In the genomic region with DNA sequence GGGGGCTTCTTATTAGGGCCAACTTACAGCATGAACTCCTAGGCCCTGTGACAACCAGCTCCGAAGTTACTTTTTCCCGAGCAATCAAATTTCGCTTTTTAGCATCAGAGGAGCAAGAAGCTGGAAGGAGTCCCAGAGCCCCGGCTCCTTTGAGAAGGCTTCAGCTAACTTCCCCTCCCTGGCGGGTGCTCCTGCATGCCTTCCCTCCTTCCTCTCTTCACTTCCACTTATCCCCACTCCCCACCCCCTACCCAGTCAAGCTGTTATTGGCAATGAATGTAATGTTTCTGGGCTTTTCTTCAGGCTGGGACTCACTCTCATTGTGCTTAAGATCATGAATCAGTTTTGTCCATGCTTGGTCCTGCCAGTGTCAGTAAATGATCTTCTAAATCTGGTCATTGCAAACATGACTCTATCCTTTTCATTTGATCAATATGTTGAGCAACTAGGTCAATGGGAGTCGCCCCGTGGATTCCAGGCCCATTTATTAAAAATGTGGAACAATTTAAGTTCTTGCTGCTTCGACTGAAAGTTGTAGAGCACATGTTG, we compare ENCODE assay signal across 11 cellular contexts.
DNase-seq lines count a peak whose midpoint lies in the region; ATAC-seq and TF ChIP-seq lines count a peak whose summit lies in the region.
"Had no signal": no experiment of that assay in that cellular context is flagged by ENCODE, and none has a peak within 500 bp of the region (broad histone marks: within the 10 kb centered on the region; RNA-seq: fewer than 3 reads in every experiment).

No MANE protein-coding gene starts in this region.

- H2AK9ac ChIP-seq in IMR-90 (replicated peaks; ENCODE audit: low read depth, low read length, poor library complexity): peak overlapping the region; percentile 56

- H3K4me3 ChIP-seq in IMR-90 (ENCODE audit: insufficient read depth, low read depth, low read length): no peak overlapping the region
- H3K4me3 ChIP-seq in WERI-Rb-1 (ENCODE audit: low read depth, low read length): no peak overlapping the region
- no peak overlapping the region for H3K4me3 ChIP-seq in right atrium auricular region
- no peak overlapping the region for H3K4me3 ChIP-seq in skeletal muscle tissue (ENCODE audit: low read length in 3 of 3)
- H3K4me3 ChIP-seq in spleen: no peak overlapping the region
- H3K4me3 ChIP-seq: BLaER1 had no signal

- H3K56ac ChIP-seq in IMR-90 (ENCODE audit: extremely low read depth, insufficient read depth, low read length): no peak overlapping the region

- H3K14ac ChIP-seq in IMR-90 (replicated peaks; ENCODE audit: low read depth, low read length): no peak overlapping the region

- H3K9me1 ChIP-seq in IMR-90 (ENCODE audit: insufficient read depth, low read length): peaks cover 21% of the 10 kb centered on the region

- peak overlapping the region; percentile 25; the same call in 1 of the 2 replicates for H4K91ac ChIP-seq in IMR-90 (ENCODE audit: insufficient read depth, low read depth, low read length)

- TF ChIP-seq RAD21 in IMR-90 (IDR thresholded peaks at IDR 0.05; ENCODE audit: low read length): no peak

- 0 out of 2 replicates have a peak overlapping the region, but pooled peaks have one; percentile 29 for H2AK5ac ChIP-seq in IMR-90 (ENCODE audit: low read depth, low read length)

- H3K18ac ChIP-seq in IMR-90 (ENCODE audit: low read depth, low read length): no peak overlapping the region

- H2BK15ac ChIP-seq in IMR-90 (ENCODE audit: low read depth, low read length): peak overlapping the region; percentile 34; the same call in 1 of the 3 replicates

- intact Hi-C loops in IMR-90 (cut with micrococcal nuclease) (no loop called here), spleen (cut with DNase I; ENCODE audit: low total_unique reads) (no loop called here)

- no TSS peak for BruUV-seq in IMR-90 (replicated peaks; lab: Mats Ljungman, UMichigan)

- peak overlapping the region; percentile 89 for H2BK120ac ChIP-seq in IMR-90 (ENCODE audit: low read depth, low read length)

- POLR2A ChIA-PET in IMR-90 (lab: Charles Lee; ENCODE audit: unreplicated experiment): no interaction called here

- DNase-seq in IMR-90 (no peak), WERI-Rb-1 (no peak), right atrium auricular region (ENCODE audit: low spot score) (no peak), spleen (no peak)
- DNase-seq: activated CD4-positive, alpha-beta T cell treated with anti-CD3 and anti-CD28 coated beads for 4 hours; naive B cell; T-helper 2 cell had no signal

- H3K27me3 ChIP-seq in IMR-90 (ENCODE audit: control insufficient read depth, insufficient read depth, low read length): no peaks in the 10 kb centered on the region
- H3K27me3 ChIP-seq in WERI-Rb-1 (ENCODE audit: insufficient read depth, low read depth, severe bottlenecking): no peaks in the 10 kb centered on the region
- no peaks in the 10 kb centered on the region for H3K27me3 ChIP-seq in right atrium auricular region
- H3K27me3 ChIP-seq in skeletal muscle tissue (ENCODE audit: control insufficient read depth in 3 of 3, insufficient read depth in 3 of 3, low read length in 3 of 3): no peaks in the 10 kb centered on the region
- H3K27me3 ChIP-seq in spleen (replicated peaks in 1 of 7): no peaks in the 10 kb centered on the region
- H3K27me3 ChIP-seq: BLaER1 had no signal

- H4K20me1 ChIP-seq in IMR-90 (ENCODE audit: insufficient read depth, low read length): no peaks in the 10 kb centered on the region
- H4K20me1 ChIP-seq: BLaER1 had no signal

- H3K4me2 ChIP-seq in IMR-90 (ENCODE audit: low read depth, low read length): no peak overlapping the region
- H3K4me2 ChIP-seq: BLaER1 had no signal

- ATAC-seq in IMR-90 (ENCODE audit: low read depth): no peak
- ATAC-seq in HG02759 (IDR thresholded peaks at IDR 0.05; ENCODE audit: unreplicated experiment): no peak
- ATAC-seq in GM19351 (IDR thresholded peaks at IDR 0.05; ENCODE audit: unreplicated experiment): no peak

- no peak for TF ChIP-seq CTCF in IMR-90 (conservative IDR thresholded peaks at IDR 0.05; ENCODE audit: low read depth, low read length)
- TF ChIP-seq CTCF in WERI-Rb-1 (IDR thresholded peaks at IDR 0.05; ENCODE audit: low read depth, low read length): no peak
- no peak for TF ChIP-seq CTCF in right atrium auricular region (IDR thresholded peaks at IDR 0.05)
- no peak for TF ChIP-seq CTCF in spleen (IDR thresholded peaks at IDR 0.05 in 8 of 11, conservative IDR thresholded peaks at IDR 0.05 in 3 of 11)

- H3K9me3 ChIP-seq in IMR-90 (ENCODE audit: control insufficient read depth, insufficient read depth, low read length) (no peaks in the 10 kb centered on the region), WERI-Rb-1 (ENCODE audit: severe bottlenecking) (no peaks in the 10 kb centered on the region), right atrium auricular region (no peaks in the 10 kb centered on the region), skeletal muscle tissue (ENCODE audit: control insufficient read depth in 3 of 3, low read length in 3 of 3) (no peaks in the 10 kb centered on the region), spleen (no peaks in the 10 kb centered on the region)
- H3K9me3 ChIP-seq: BLaER1 had no signal

- H2BK5ac ChIP-seq in IMR-90 (ENCODE audit: low read depth, low read length, poor library complexity, severe bottlenecking): no peak overlapping the region

- H3K9ac ChIP-seq in IMR-90 (ENCODE audit: low read depth, low read length) (no peak overlapping the region), skeletal muscle tissue (ENCODE audit: low read depth in 1 of 3, low read length in 3 of 3) (peak overlapping the region in 2 of 3 donors; percentile 72)
- H3K9ac ChIP-seq: BLaER1 had no signal

- H2AFZ ChIP-seq in IMR-90 (replicated peaks; ENCODE audit: low read length, poor library complexity): no peak overlapping the region

- no peaks in the 10 kb centered on the region for H3K36me3 ChIP-seq in IMR-90 (ENCODE audit: control insufficient read depth, insufficient read depth, low read length)
- H3K36me3 ChIP-seq in WERI-Rb-1: no peaks in the 10 kb centered on the region
- H3K36me3 ChIP-seq in right atrium auricular region: no peaks in the 10 kb centered on the region
- no peaks in the 10 kb centered on the region for H3K36me3 ChIP-seq in skeletal muscle tissue (ENCODE audit: control insufficient read depth in 3 of 3, insufficient read depth in 3 of 3, low read length in 3 of 3)
- no peaks in the 10 kb centered on the region for H3K36me3 ChIP-seq in spleen
- H3K36me3 ChIP-seq: BLaER1 had no signal

- H3K79me1 ChIP-seq in IMR-90 (ENCODE audit: low read depth in 1 of 2, low read length in 2 of 2): no peaks in the 10 kb centered on the region

- in situ Hi-C loops in IMR-90 (cut with MboI; ENCODE audit: low sequenced_read_pairs): no loop called here

- CTCF ChIA-PET in IMR-90 (lab: Yijun Ruan, JAX): interaction anchor here (1.0 to 1.4 kb wide), 3 partner anchors 11 to 48 kb away, joined by 3 to 4 read pairs (median 3); no protein-coding TSS in a partner anchor

- H3K23ac ChIP-seq in IMR-90 (ENCODE audit: low read depth, low read length): peak overlapping the region; percentile 44; the same call in 1 of the 2 replicates

- peak overlapping the region; percentile 71 for H2BK20ac ChIP-seq in IMR-90 (ENCODE audit: low read depth, low read length)

- 17% methylated on average over 1 of the region's 8 CpGs; no CpG with 5 or more reads in 1 of the 2 experiments for WGBS in IMR-90 (ENCODE audit: extremely low coverage in 2 of 2, insufficient read length in 1 of 2), 2 experiments
- 59 to 74% (median 65%) methylated on average over 8 of the region's 8 CpGs for WGBS in spleen, 5 donors

- dilution Hi-C loops in IMR-90 (cut with HindIII; ENCODE audit: low sequenced_read_pairs, unreplicated experiment): no loop called here

- TF ChIP-seq POLR2A in IMR-90 (IDR thresholded peaks at IDR 0.05; ENCODE audit: low read depth, low read length) (no peak), spleen (IDR thresholded peaks at IDR 0.05) (no peak)

- H4K8ac ChIP-seq in IMR-90 (ENCODE audit: low read depth in 2 of 2, low read length in 2 of 2): peak overlapping the region in 1 of 2 experiments; percentile 52; a peak in 3 of 4 replicates

- H3K27ac ChIP-seq in IMR-90 (ENCODE audit: insufficient read depth, low read length) (no peak overlapping the region), WERI-Rb-1 (0 out of 2 replicates have a peak overlapping the region, but pooled peaks have one; percentile 4), right atrium auricular region (peak overlapping the region; percentile 83 to 87), skeletal muscle tissue (ENCODE audit: low read depth, low read length) (peak overlapping the region; percentile 95), spleen (peak overlapping the region in 1 of 8 donors; percentile 5)
- H3K27ac ChIP-seq: BLaER1 had no signal

- H4K5ac ChIP-seq in IMR-90 (ENCODE audit: low read depth, low read length): peak overlapping the region; percentile 16; the same call in 1 of the 2 replicates

- H3K4ac ChIP-seq in IMR-90 (ENCODE audit: low read depth, low read length): peak overlapping the region; percentile 82

- H3K4me1 ChIP-seq in IMR-90 (ENCODE audit: control insufficient read depth, insufficient read depth, low read length) (peaks cover 18% of the 10 kb centered on the region), right atrium auricular region (peaks cover 0 to 40% of the 10 kb centered on the region in 2 donors), skeletal muscle tissue (ENCODE audit: control insufficient read depth in 3 of 3, insufficient read depth in 3 of 3, low read length in 3 of 3) (peaks cover 40 to 61% (median 41%) of the 10 kb centered on the region in 3 donors), spleen (peaks cover 0 to 13% (median 0%) of the 10 kb centered on the region in 6 donors)

TF ChIP-seq in IMR-90, 13 proteins besides CTCF, POLR2A, EP300 and RAD21 (continues in another document):
- no peak for TF ChIP-seq RCOR1 (IDR thresholded peaks at IDR 0.05; ENCODE audit: insufficient replicate concordance, low read length)
- no peak for TF ChIP-seq FOS (IDR thresholded peaks at IDR 0.05; ENCODE audit: low read depth, low read length)
- no peak for TF ChIP-seq MAZ (IDR thresholded peaks at IDR 0.05; ENCODE audit: borderline replicate concordance, low read depth, low read length)
- no peak for TF ChIP-seq BHLHE40 (IDR thresholded peaks at IDR 0.05; ENCODE audit: low read depth, low read length)
- TF ChIP-seq, protein P1, sequence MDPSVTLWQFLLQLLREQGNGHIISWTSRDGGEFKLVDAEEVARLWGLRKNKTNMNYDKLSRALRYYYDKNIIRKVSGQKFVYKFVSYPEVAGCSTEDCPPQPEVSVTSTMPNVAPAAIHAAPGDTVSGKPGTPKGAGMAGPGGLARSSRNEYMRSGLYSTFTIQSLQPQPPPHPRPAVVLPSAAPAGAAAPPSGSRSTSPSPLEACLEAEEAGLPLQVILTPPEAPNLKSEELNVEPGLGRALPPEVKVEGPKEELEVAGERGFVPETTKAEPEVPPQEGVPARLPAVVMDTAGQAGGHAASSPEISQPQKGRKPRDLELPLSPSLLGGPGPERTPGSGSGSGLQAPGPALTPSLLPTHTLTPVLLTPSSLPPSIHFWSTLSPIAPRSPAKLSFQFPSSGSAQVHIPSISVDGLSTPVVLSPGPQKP (IDR thresholded peaks at IDR 0.05; ENCODE audit: borderline replicate concordance, low read depth, low read length): no peak
- no peak for TF ChIP-seq SMC3 (IDR thresholded peaks at IDR 0.05; ENCODE audit: low read depth, low read length)
- TF ChIP-seq MXI1 (IDR thresholded peaks at IDR 0.05; ENCODE audit: borderline replicate concordance, low read depth, low read length): no peak
- no peak for TF ChIP-seq CEBPB (IDR thresholded peaks at IDR 0.05; ENCODE audit: low read depth, low read length)
